11 cellular contexts compared by ENCODE assay signal in the genomic region with DNA sequence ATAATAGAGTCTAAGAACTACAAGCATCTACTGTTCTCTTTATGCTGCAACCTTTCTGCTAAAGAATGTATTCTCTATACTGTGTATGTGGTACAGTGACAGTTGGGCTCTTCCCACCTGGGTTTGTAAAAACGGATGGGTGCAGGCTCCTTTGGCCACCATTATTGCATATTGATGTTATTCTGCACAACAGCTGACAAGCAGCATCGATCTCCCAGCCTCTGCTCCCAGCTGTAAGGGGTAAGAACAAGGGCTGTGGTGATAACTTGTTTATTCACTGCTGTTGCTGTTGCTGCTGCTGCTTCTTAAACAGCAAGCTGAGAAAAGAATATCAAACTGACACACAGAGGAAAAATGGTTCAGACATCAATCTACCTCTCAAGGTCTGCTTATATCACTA. TPM values are rescaled to one million over a fixed set of nuclear protein-coding genes. Genes with fewer than 3 reads are reported as not detected.
DNase-seq lines count a peak whose midpoint lies in the region; ATAC-seq and TF ChIP-seq lines count a peak whose summit lies in the region.
"Had no signal": no experiment of that assay in that cellular context is flagged by ENCODE, and none has a peak within 500 bp of the region (broad histone marks: within the 10 kb centered on the region; RNA-seq: fewer than 3 reads in every experiment).

No MANE protein-coding gene starts in this region.

- DNase-seq in NCI-H82 (lab: John Stamatoyannopoulos, UW): peak; percentile 40
- no peak for DNase-seq in NCI-H82 treated with DMSO at 0.1 percent for 48 hours (lab: John Stamatoyannopoulos, UW; ENCODE audit: unreplicated experiment)
- DNase-seq in activated T-helper 1 cell treated with anti-CD3 and anti-CD28 coated beads, Interleukin-12 subunit alpha, Interleukin-12 subunit beta, Interleukin-2, Interleukin-4 antibody, amounts not matched to agents 30 ng/mL and 10 ng/mL and 1 ng/mL, durations not matched to agents 14 hours and 24 hours and 36 hours (ENCODE audit: low spot score): no peak
- DNase-seq in left colon: no peak
- no peak for DNase-seq in thoracic aorta (ENCODE audit: low spot score)
- no peak for DNase-seq in KBM-7
- no peak for DNase-seq in NCI-H774 (lab: John Stamatoyannopoulos, UW)
- DNase-seq in effector memory CD4-positive, alpha-beta T cell: no peak
- DNase-seq: activated CD8-positive, alpha-beta memory T cell treated with anti-CD3 and anti-CD28 coated beads, Interleukin-2, amount 10 ng/mL, durations not matched to agents 7 days and 5 days; NCI-H1436 treated with DMSO at 0.1 percent for 48 hours; stomach had no signal

- H3K4me3 Mint-ChIP-seq in activated T-helper 1 cell treated with anti-CD3 and anti-CD28 coated beads, Interleukin-12 subunit alpha, Interleukin-12 subunit beta, Interleukin-2, Interleukin-4 antibody, amounts not matched to agents 30 ng/mL and 10 ng/mL and 1 ng/mL, durations not matched to agents 14 hours and 24 hours and 36 hours: peak overlapping the region; percentile 15
- H3K4me3 Mint-ChIP-seq: activated CD8-positive, alpha-beta memory T cell treated with anti-CD3 and anti-CD28 coated beads, Interleukin-2, amount 10 ng/mL, durations not matched to agents 7 days and 5 days had no signal

- peak; percentile 49 for ATAC-seq in left colon
- no peak for ATAC-seq in thoracic aorta (ENCODE audit: insufficient number of reproducible peaks, low FRiP score, low read depth)
- ATAC-seq: activated CD8-positive, alpha-beta memory T cell treated with anti-CD3 and anti-CD28 coated beads, Interleukin-2, amount 10 ng/mL, durations not matched to agents 7 days and 5 days had no signal

- no peak for TF ChIP-seq CTCF in thoracic aorta (IDR thresholded peaks at IDR 0.05)

- intact Hi-C loops in activated T-helper 1 cell treated with anti-CD3 and anti-CD28 coated beads, Interleukin-12 subunit alpha, Interleukin-12 subunit beta, Interleukin-2, Interleukin-4 antibody, amounts not matched to agents 30 ng/mL and 10 ng/mL and 1 ng/mL, durations not matched to agents 14 hours and 24 hours and 36 hours (cut with micrococcal nuclease): no loop called here
- intact Hi-C loops in left colon (cut with DNase I, micrococcal nuclease): no loop called here

- H3K27me3 Mint-ChIP-seq in activated T-helper 1 cell treated with anti-CD3 and anti-CD28 coated beads, Interleukin-12 subunit alpha, Interleukin-12 subunit beta, Interleukin-2, Interleukin-4 antibody, amounts not matched to agents 30 ng/mL and 10 ng/mL and 1 ng/mL, durations not matched to agents 14 hours and 24 hours and 36 hours (ENCODE audit: insufficient read depth): no peaks in the 10 kb centered on the region
- H3K27me3 Mint-ChIP-seq: activated CD8-positive, alpha-beta memory T cell treated with anti-CD3 and anti-CD28 coated beads, Interleukin-2, amount 10 ng/mL, durations not matched to agents 7 days and 5 days had no signal

- no peaks in the 10 kb centered on the region for H3K9me3 ChIP-seq in thoracic aorta
- H3K9me3 ChIP-seq in effector memory CD4-positive, alpha-beta T cell (ENCODE audit: control insufficient read depth, low read length): no peaks in the 10 kb centered on the region
- H3K9me3 ChIP-seq: stomach had no signal

- in situ Hi-C loops in KBM-7 (cut with MboI; ENCODE audit: low pct_unique_long_range_greater_than_20kb, low sequenced_read_pairs): no loop called here

- peak overlapping the region; percentile 58 to 72 for H3K27ac ChIP-seq in thoracic aorta
- no peak overlapping the region for H3K27ac ChIP-seq in effector memory CD4-positive, alpha-beta T cell (ENCODE audit: insufficient read depth, low read length, poor library complexity, severe bottlenecking)

- peak overlapping the region; percentile 34 for H3K27ac Mint-ChIP-seq in activated T-helper 1 cell treated with anti-CD3 and anti-CD28 coated beads, Interleukin-12 subunit alpha, Interleukin-12 subunit beta, Interleukin-2, Interleukin-4 antibody, amounts not matched to agents 30 ng/mL and 10 ng/mL and 1 ng/mL, durations not matched to agents 14 hours and 24 hours and 36 hours
- H3K27ac Mint-ChIP-seq: activated CD8-positive, alpha-beta memory T cell treated with anti-CD3 and anti-CD28 coated beads, Interleukin-2, amount 10 ng/mL, durations not matched to agents 7 days and 5 days had no signal

- no peaks in the 10 kb centered on the region for H3K36me3 ChIP-seq in thoracic aorta
- H3K36me3 ChIP-seq in effector memory CD4-positive, alpha-beta T cell (ENCODE audit: control insufficient read depth, insufficient read depth, low read length): no peaks in the 10 kb centered on the region

- H3K36me3 Mint-ChIP-seq in activated T-helper 1 cell treated with anti-CD3 and anti-CD28 coated beads, Interleukin-12 subunit alpha, Interleukin-12 subunit beta, Interleukin-2, Interleukin-4 antibody, amounts not matched to agents 30 ng/mL and 10 ng/mL and 1 ng/mL, durations not matched to agents 14 hours and 24 hours and 36 hours (ENCODE audit: low read depth): peaks cover 31% of the 10 kb centered on the region

- peaks cover 65% of the 10 kb centered on the region for H3K4me1 Mint-ChIP-seq in activated T-helper 1 cell treated with anti-CD3 and anti-CD28 coated beads, Interleukin-12 subunit alpha, Interleukin-12 subunit beta, Interleukin-2, Interleukin-4 antibody, amounts not matched to agents 30 ng/mL and 10 ng/mL and 1 ng/mL, durations not matched to agents 14 hours and 24 hours and 36 hours (ENCODE audit: low read depth)

- peak overlapping the region; percentile 57 for H3K4me3 ChIP-seq in thoracic aorta
- no peak overlapping the region for H3K4me3 ChIP-seq in effector memory CD4-positive, alpha-beta T cell (ENCODE audit: insufficient read depth, low read depth, low read length, poor library complexity, severe bottlenecking)
- H3K4me3 ChIP-seq: stomach had no signal

- H3K9me3 Mint-ChIP-seq in activated T-helper 1 cell treated with anti-CD3 and anti-CD28 coated beads, Interleukin-12 subunit alpha, Interleukin-12 subunit beta, Interleukin-2, Interleukin-4 antibody, amounts not matched to agents 30 ng/mL and 10 ng/mL and 1 ng/mL, durations not matched to agents 14 hours and 24 hours and 36 hours: no peaks in the 10 kb centered on the region

- no peaks in the 10 kb centered on the region for H3K27me3 ChIP-seq in thoracic aorta (replicated peaks; ENCODE audit: insufficient read depth)
- peaks cover 2% of the 10 kb centered on the region for H3K27me3 ChIP-seq in effector memory CD4-positive, alpha-beta T cell (replicated peaks; ENCODE audit: control insufficient read depth, insufficient read depth, low read length, poor library complexity, severe bottlenecking)

- H3K4me1 ChIP-seq in thoracic aorta (ENCODE audit: control insufficient read depth in 1 of 2, low read depth in 2 of 2): peaks cover 47 to 68% of the 10 kb centered on the region in 2 donors
- H3K4me1 ChIP-seq in effector memory CD4-positive, alpha-beta T cell (ENCODE audit: control insufficient read depth, insufficient read depth, low read length, poor library complexity, severe bottlenecking): no peaks in the 10 kb centered on the region

RNA-seq across cellular contexts. Expression of a gene that starts 56.2 kb away (rescaled TPM):
- total RNA-seq in activated T-helper 1 cell treated with anti-CD3 and anti-CD28 coated beads, Interleukin-12 subunit alpha, Interleukin-12 subunit beta, Interleukin-2, Interleukin-4 antibody, amounts not matched to agents 30 ng/mL and 10 ng/mL and 1 ng/mL, durations not matched to agents 14 hours and 24 hours and 36 hours: 0.34 and 0.86 TPM in 2 replicates
- total RNA-seq in left colon: under 1 TPM; 0.55 to 0.92 TPM
- total RNA-seq in thoracic aorta: 1 to 10 TPM in 1 of 2 donors, under 1 TPM in 1; 0.54 to 2.0 TPM
